ENCODE assay signal across 12 cellular contexts in the genomic region with DNA sequence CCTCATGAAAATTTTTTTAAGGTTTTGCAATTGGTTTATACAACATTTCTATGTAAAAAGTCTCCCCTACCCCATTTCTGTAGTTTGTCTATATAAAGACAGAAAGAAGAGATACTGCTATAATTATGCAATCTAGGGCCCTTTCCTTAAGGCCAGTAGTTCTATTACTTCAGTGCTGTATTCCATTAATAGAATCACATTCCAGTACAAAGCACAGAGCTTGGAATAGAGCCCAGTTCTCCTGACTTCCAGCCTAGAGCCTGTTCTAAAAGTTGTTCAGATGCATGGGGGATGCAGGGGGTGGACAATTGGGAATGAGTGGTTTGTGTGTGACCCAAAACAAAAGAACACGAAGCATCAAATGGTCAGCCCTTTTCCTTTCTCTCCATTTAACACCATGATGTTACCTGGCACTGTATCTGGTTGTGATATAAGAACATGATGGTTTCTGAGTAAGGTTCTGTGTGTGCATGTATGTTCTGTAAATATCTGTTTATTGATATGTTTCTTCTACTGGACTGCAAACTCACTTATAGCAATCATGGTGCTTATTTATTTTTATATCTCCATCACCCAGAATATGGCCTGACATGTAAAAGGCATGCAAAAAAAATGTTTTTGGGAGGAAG. TPM values are rescaled to one million over a fixed set of nuclear protein-coding genes. Genes with fewer than 3 reads are reported as not detected.
DNase-seq lines count a peak whose midpoint lies in the region; ATAC-seq and TF ChIP-seq lines count a peak whose summit lies in the region.
"Had no signal": no experiment of that assay in that cellular context is flagged by ENCODE, and none has a peak within 500 bp of the region (broad histone marks: within the 10 kb centered on the region; RNA-seq: fewer than 3 reads in every experiment).

No MANE protein-coding gene starts in this region.

- CTCF ChIA-PET in PC-9 (lab: Charles Lee), result no interaction called here

- H3K4me2 ChIP-seq in PC-9, result no peak overlapping the region

- H3K9me3 ChIP-seq in PC-9 (ENCODE audit: insufficient read depth, low read depth), result peaks cover 6% of the 10 kb centered on the region; the same call in 1 of the 2 replicates
- no peaks in the 10 kb centered on the region for H3K9me3 ChIP-seq in effector memory CD4-positive, alpha-beta T cell (ENCODE audit: control insufficient read depth, low read length)

- no peaks in the 10 kb centered on the region for H3K4me1 ChIP-seq in PC-9 (replicated peaks; ENCODE audit: insufficient read depth)
- no peaks in the 10 kb centered on the region for H3K4me1 ChIP-seq in effector memory CD4-positive, alpha-beta T cell (ENCODE audit: control insufficient read depth, insufficient read depth, low read length, poor library complexity, severe bottlenecking)

- H2AFZ ChIP-seq in PC-9, result no peak overlapping the region

- POLR2A ChIA-PET in PC-9 (lab: Charles Lee; ENCODE audit: unreplicated experiment), result no interaction called here

- H3K9me2 ChIP-seq in PC-9 (ENCODE audit: insufficient read depth), result no peaks in the 10 kb centered on the region

- H3K79me2 ChIP-seq in PC-9 (ENCODE audit: low read depth), result no peaks in the 10 kb centered on the region

- no peaks in the 10 kb centered on the region for H3F3A ChIP-seq in PC-9 (ENCODE audit: insufficient read depth, low read depth)

- no peaks in the 10 kb centered on the region for H3K27me3 ChIP-seq in PC-9 (ENCODE audit: insufficient read depth, low read depth)
- H3K27me3 ChIP-seq in effector memory CD4-positive, alpha-beta T cell (replicated peaks; ENCODE audit: control insufficient read depth, insufficient read depth, low read length, poor library complexity, severe bottlenecking), result no peaks in the 10 kb centered on the region

- intact Hi-C loops in Right ventricle myocardium inferior (cut with DNase I) (no loop called here), cardiac septum (cut with DNase I) (loop anchor here (1.0 kb wide), 1 partner anchor 8 kb away; a partner anchor contains a TSS), PC-9 (cut with micrococcal nuclease; ENCODE audit: unreplicated experiment) (no loop called here)

- no peak for TF ChIP-seq CTCF in fibroblast of villous mesenchyme (IDR thresholded peaks at IDR 0.05; ENCODE audit: insufficient read depth, low read depth, low read length)
- no peak for TF ChIP-seq CTCF in omental fat pad (IDR thresholded peaks at IDR 0.05)
- TF ChIP-seq CTCF in PC-9 (conservative IDR thresholded peaks at IDR 0.05), result no peak

- no peak for DNase-seq in Right ventricle myocardium inferior (ENCODE audit: missing footprints)
- no peak for DNase-seq in cardiac septum (ENCODE audit: low spot score)
- peak; percentile 77 for DNase-seq in fibroblast of villous mesenchyme (ENCODE audit: low read depth)
- DNase-seq in omental fat pad (ENCODE audit: low spot score), result no peak
- DNase-seq in DMS 273 treated with DMSO at 0.1 percent for 48 hours (lab: John Stamatoyannopoulos, UW), result no peak
- DNase-seq in PC-9, result no peak
- no peak for DNase-seq in effector memory CD4-positive, alpha-beta T cell
- DNase-seq: kidney glomerular epithelial cell; NCI-H146; stimulated activated CD4-positive, alpha-beta T cell treated with anti-CD3 and anti-CD28 coated beads, Interleukin-4, amount 100 ng/mL, for 24 hours had no signal

- H3K4me3 ChIP-seq in fibroblast of villous mesenchyme (ENCODE audit: low read depth, low read length) (no peak overlapping the region), PC-9 (no peak overlapping the region)
- H3K4me3 ChIP-seq in effector memory CD4-positive, alpha-beta T cell (ENCODE audit: insufficient read depth, low read depth, low read length, poor library complexity, severe bottlenecking), result no peak overlapping the region

- H3K36me3 ChIP-seq in PC-9 (ENCODE audit: low read depth), result no peaks in the 10 kb centered on the region
- H3K36me3 ChIP-seq in effector memory CD4-positive, alpha-beta T cell (ENCODE audit: control insufficient read depth, insufficient read depth, low read length), result no peaks in the 10 kb centered on the region

- no TSS peak for BruUV-seq in PC-9 (replicated peaks; lab: Mats Ljungman, UMichigan)

- peak; percentile 96 for ATAC-seq in Right ventricle myocardium inferior
- ATAC-seq in omental fat pad (ENCODE audit: low FRiP score), result peak; percentile 80
- ATAC-seq in GM21825 (IDR thresholded peaks at IDR 0.05; ENCODE audit: unreplicated experiment), result no peak

- no peaks in the 10 kb centered on the region for H4K20me1 ChIP-seq in PC-9 (ENCODE audit: insufficient read depth)

- H3K27ac ChIP-seq in PC-9, result no peak overlapping the region
- no peak overlapping the region for H3K27ac ChIP-seq in effector memory CD4-positive, alpha-beta T cell (ENCODE audit: insufficient read depth, low read length, poor library complexity, severe bottlenecking)
- H3K27ac ChIP-seq: 22Rv1 had no signal

RNA-seq across cellular contexts. Expression of a gene that starts 8.2 kb away (rescaled TPM):
- 29.3 TPM for total RNA-seq in Right ventricle myocardium inferior
- 33.4 TPM for total RNA-seq in cardiac septum
- total RNA-seq in fibroblast of villous mesenchyme, result 61.8 and 113 TPM in 2 replicates
- total RNA-seq in omental fat pad, result 10 to 100 TPM; 19.1 to 44.1 (median 36.7) TPM
- 10.0 and 11.7 TPM in 2 replicates for total RNA-seq in PC-9 (2021)
